Comparison of ENCODE assay signal across 8 cellular contexts in genomic region chr16:89395150-89396142, GRCh38.
DNase-seq lines count a peak whose midpoint lies in the region; ATAC-seq and TF ChIP-seq lines count a peak whose summit lies in the region.

No MANE protein-coding gene starts in this region.

- H3K4me1 Mint-ChIP-seq in naive thymus-derived CD8-positive, alpha-beta T cell = peaks cover 27 to 80% (median 71%) of the 10 kb centered on the region in 4 donors
- peaks cover 15% of the 10 kb centered on the region for H3K4me1 Mint-ChIP-seq in Caco-2 (ENCODE audit: low read depth, unreplicated experiment)
- peaks cover 76 to 87% of the 10 kb centered on the region in 2 donors for H3K4me1 Mint-ChIP-seq in immature natural killer cell

- H3K27me3 ChIP-seq in Panc1 (ENCODE audit: control insufficient read depth, insufficient read depth, low read length) (no peaks in the 10 kb centered on the region), esophagus (ENCODE audit: control insufficient read depth in 1 of 2, insufficient read depth in 2 of 2, low read length in 2 of 2) (no peaks in the 10 kb centered on the region), Caco-2 (replicated peaks; ENCODE audit: control insufficient read depth, insufficient read depth, low read length) (no peaks in the 10 kb centered on the region)

- POLR2A ChIA-PET in Panc1 (lab: Charles Lee) (no interaction called here), Caco-2 (lab: Charles Lee) (no interaction called here)
- POLR2A ChIA-PET in naive thymus-derived CD8-positive, alpha-beta T cell (lab: Charles Lee) = interaction anchor here (0.6 to 1.7 kb wide), 6 partner anchors 10 to 127 kb away, joined by 3 to 6 read pairs (median 4); no protein-coding TSS in a partner anchor

- H3K27ac Mint-ChIP-seq in naive thymus-derived CD8-positive, alpha-beta T cell = peak overlapping the region; percentile 7 to 89 (median 62)
- H3K27ac Mint-ChIP-seq in Caco-2 (ENCODE audit: unreplicated experiment) = no peak overlapping the region
- peak overlapping the region in 2 of 6 donors; percentile 3 to 64 for H3K27ac Mint-ChIP-seq in immature natural killer cell

- H3K4me3 ChIP-seq in Panc1 (ENCODE audit: low read depth in 2 of 2, low read length in 2 of 2) = no peak overlapping the region
- no peak overlapping the region for H3K4me3 ChIP-seq in esophagus (ENCODE audit: low read depth in 1 of 2, low read length in 2 of 2)
- no peak overlapping the region for H3K4me3 ChIP-seq in Caco-2 (ENCODE audit: low read depth, low read length)

- H3K4me1 ChIP-seq in Panc1 (ENCODE audit: control insufficient read depth, insufficient read depth, low read length) (peaks cover 25% of the 10 kb centered on the region), esophagus (ENCODE audit: control insufficient read depth in 2 of 2, insufficient read depth in 2 of 2, low read length in 1 of 2) (peaks cover 2 to 35% of the 10 kb centered on the region in 2 donors), Caco-2 (peaks cover 16% of the 10 kb centered on the region; the same call in 1 of the 2 replicates)

- peaks cover 0 to 19% (median 4%) of the 10 kb centered on the region in 3 donors for H3K36me3 Mint-ChIP-seq in naive thymus-derived CD8-positive, alpha-beta T cell
- H3K36me3 Mint-ChIP-seq in Caco-2 (ENCODE audit: insufficient read depth, unreplicated experiment) (peaks cover 91% of the 10 kb centered on the region), immature natural killer cell (no peaks in the 10 kb centered on the region)

- TF ChIP-seq CTCF in Panc1 (IDR thresholded peaks at IDR 0.05) (no peak), Caco-2 (IDR thresholded peaks at IDR 0.05; ENCODE audit: insufficient read depth in 1 of 2, low read depth in 1 of 2, low read length in 1 of 2, severe bottlenecking in 1 of 2, unreplicated experiment in 1 of 2) (no peak)

- peak; percentile 52 for DNase-seq in DMS79 (lab: John Stamatoyannopoulos, UW)
- DNase-seq in Panc1 (ENCODE audit: low read depth, low spot score) = peak; percentile 46
- DNase-seq in naive thymus-derived CD8-positive, alpha-beta T cell = no peak
- DNase-seq in Caco-2 = no peak
- no peak for DNase-seq in immature natural killer cell

- H3K27ac ChIP-seq in Panc1 (ENCODE audit: low read length) (peak overlapping the region; percentile 61), esophagus (ENCODE audit: low read depth in 2 of 2, low read length in 1 of 2) (peak overlapping the region; percentile 78 to 87)

- BruUV-seq in Panc1 (replicated peaks; lab: Mats Ljungman, UMichigan) (no TSS peak), Caco-2 (replicated peaks; lab: Mats Ljungman, UMichigan) (no TSS peak)

- in situ Hi-C loops in Panc1 (cut with HindIII; ENCODE audit: low pct_unique_long_range_greater_than_20kb, low sequenced_read_pairs) = no loop called here

- CTCF ChIA-PET in Panc1 (lab: Charles Lee) (interaction anchor here (0.6 kb wide), 1 partner anchor 87 kb away, joined by 4 read pairs; no protein-coding TSS in a partner anchor), Caco-2 (lab: Charles Lee) (interaction anchor here (0.6 kb wide), 1 partner anchor 61 kb away, joined by 5 read pairs; no protein-coding TSS in a partner anchor)

- H3K4me3 Mint-ChIP-seq in naive thymus-derived CD8-positive, alpha-beta T cell = peak overlapping the region in 6 of 10 donors; percentile 18 to 41 (median 33)
- H3K4me3 Mint-ChIP-seq in Caco-2 (ENCODE audit: unreplicated experiment) (no peak overlapping the region), immature natural killer cell (no peak overlapping the region)

- no peaks in the 10 kb centered on the region for H3K27me3 Mint-ChIP-seq in naive thymus-derived CD8-positive, alpha-beta T cell
- H3K27me3 Mint-ChIP-seq in Caco-2 (ENCODE audit: insufficient read depth, unreplicated experiment) = no peaks in the 10 kb centered on the region
- H3K27me3 Mint-ChIP-seq in immature natural killer cell (ENCODE audit: low read depth in 3 of 3) = peaks cover 0 to 9% (median 8%) of the 10 kb centered on the region in 3 donors

- H3K9me3 Mint-ChIP-seq in naive thymus-derived CD8-positive, alpha-beta T cell = no peaks in the 10 kb centered on the region
- H3K9me3 Mint-ChIP-seq in Caco-2 (ENCODE audit: unreplicated experiment) (no peaks in the 10 kb centered on the region), immature natural killer cell (peaks cover 0 to 2% (median 0%) of the 10 kb centered on the region in 6 donors)

- intact Hi-C loops in Panc1 (cut with micrococcal nuclease; ENCODE audit: unreplicated experiment) (no loop called here), Caco-2 (cut with micrococcal nuclease; ENCODE audit: unreplicated experiment) (no loop called here)

- H3K36me3 ChIP-seq in Panc1 (ENCODE audit: control insufficient read depth, insufficient read depth, low read length) (no peaks in the 10 kb centered on the region), esophagus (ENCODE audit: control insufficient read depth in 2 of 2, insufficient read depth in 2 of 2, low read length in 1 of 2) (peaks cover 0 to 5% of the 10 kb centered on the region in 2 donors), Caco-2 (ENCODE audit: control insufficient read depth, insufficient read depth, low read length) (peaks cover 6% of the 10 kb centered on the region)

- H3K9me3 ChIP-seq in Panc1 (ENCODE audit: control insufficient read depth, insufficient read depth, low read depth, low read length) = no peaks in the 10 kb centered on the region
- H3K9me3 ChIP-seq in esophagus (ENCODE audit: control insufficient read depth in 2 of 2, insufficient read depth in 1 of 2, low read depth in 1 of 2, low read length in 1 of 2) = no peaks in the 10 kb centered on the region
- no peaks in the 10 kb centered on the region for H3K9me3 ChIP-seq in Caco-2

- ATAC-seq in Panc1 = peak; percentile 91
- peak in 1 of 2 donors; percentile 39 for ATAC-seq in naive thymus-derived CD8-positive, alpha-beta T cell
- no peak for ATAC-seq in GM21529 (IDR thresholded peaks at IDR 0.05; ENCODE audit: unreplicated experiment)
- ATAC-seq in GM21723 (IDR thresholded peaks at IDR 0.05; ENCODE audit: unreplicated experiment) = no peak

- WGBS in esophagus, 2 donors = 29 to 34% methylated on average over 28 of the region's 28 CpGs

Comparison
In these comparisons a context has a peak if more than half of its experiments do, and no peak if none do; other contexts are left out.
1. DNase-seq: peak in DMS79 (single experiment) and Panc1 (single experiment); none in naive thymus-derived CD8-positive, alpha-beta T cell (0 of 10), Caco-2 (0 of 2) and immature natural killer cell (0 of 3).
2. H3K4me3 Mint-ChIP-seq: peak in naive thymus-derived CD8-positive, alpha-beta T cell (6 of 10); none in Caco-2 (single experiment) and immature natural killer cell (0 of 5).